In genomic region chr10:24331457-24331856, GRCh38 we compare ENCODE assay signal across 12 cellular contexts.
A peak's percentile ranks its signal among the peaks of the same experiment; 100 is the strongest.
DNase-seq lines count a peak whose midpoint lies in the region; ATAC-seq, FAIRE-seq and TF ChIP-seq lines count a peak whose summit lies in the region.
"Had no signal": no experiment of that assay in that cellular context is flagged by ENCODE, and none has a peak within 500 bp of the region (broad histone marks: within the 10 kb centered on the region; RNA-seq: fewer than 3 reads in every experiment).

No MANE protein-coding gene starts in this region.

- H3K36me3 ChIP-seq in colonic mucosa: no peaks in the 10 kb centered on the region

- H3K4me1 Mint-ChIP-seq in type B pancreatic cell (ENCODE audit: unreplicated experiment): peaks cover 5% of the 10 kb centered on the region

- intact Hi-C loops in colonic mucosa (cut with DNase I): loop anchor here (2.0 kb wide), 1 partner anchor 23 kb away; no protein-coding TSS in a partner anchor

- no peaks in the 10 kb centered on the region for H3K9me3 Mint-ChIP-seq in type B pancreatic cell

- H3K4me1 ChIP-seq in colonic mucosa: no peaks in the 10 kb centered on the region

- no peak for ATAC-seq in HG03045 (IDR thresholded peaks at IDR 0.05; ENCODE audit: unreplicated experiment)

- no peak overlapping the region for H3K4me3 Mint-ChIP-seq in type B pancreatic cell

- no peaks in the 10 kb centered on the region for H3K9me3 ChIP-seq in colonic mucosa

- H3K36me3 Mint-ChIP-seq in type B pancreatic cell: peaks cover 20% of the 10 kb centered on the region

- H3K4me3 ChIP-seq in colonic mucosa: no peak overlapping the region

- peak; percentile 20 for DNase-seq in DMS53 (lab: John Stamatoyannopoulos, UW)
- DNase-seq in DMS53 treated with DMSO at 0.1 percent for 48 hours (lab: John Stamatoyannopoulos, UW; ENCODE audit: unreplicated experiment): no peak
- DNase-seq in colonic mucosa: peak; percentile 78
- peak; percentile 44 for DNase-seq in left kidney (ENCODE audit: low read depth, low spot score)
- peak; percentile 48 for DNase-seq in urothelium cell line (ENCODE audit: low spot score)
- no peak for DNase-seq in NCI-H524 (lab: John Stamatoyannopoulos, UW)
- DNase-seq in type B pancreatic cell (ENCODE audit: extremely low spot score, unreplicated experiment): no peak
- DNase-seq: activated CD8-positive, alpha-beta memory T cell treated with anti-CD3 and anti-CD28 coated beads for 24 hours; NCI-H524 treated with DMSO at 0.1 percent for 48 hours; SW 1271 had no signal

- H3K27ac ChIP-seq in colonic mucosa: no peak overlapping the region
- H3K27ac ChIP-seq: 22Rv1 had no signal

- no peak overlapping the region for H3K9ac ChIP-seq in colonic mucosa (ENCODE audit: low read depth in 2 of 2, low read length in 2 of 2)

- no peaks in the 10 kb centered on the region for H3K27me3 ChIP-seq in colonic mucosa

- no peak for TF ChIP-seq CTCF in colonic mucosa (IDR thresholded peaks at IDR 0.05)
- no peak for TF ChIP-seq CTCF in type B pancreatic cell (conservative IDR thresholded peaks at IDR 0.05)

- no peaks in the 10 kb centered on the region for H3K27me3 Mint-ChIP-seq in type B pancreatic cell

- H3K27ac Mint-ChIP-seq in type B pancreatic cell: no peak overlapping the region

- no peak for FAIRE-seq in urothelium cell line (lab: Jason Lieb, UNC)

Comparison
In these comparisons a context has a peak if more than half of its experiments do, and no peak if none do; other contexts are left out.
1. DNase-seq: peak in DMS53 (single experiment), colonic mucosa (single experiment), left kidney (single experiment) and urothelium cell line (single experiment); none in DMS53 treated with DMSO at 0.1 percent for 48 hours (single experiment), NCI-H524 (0 of 2) and type B pancreatic cell (single experiment).